Comparison of ENCODE assay signal across 8 cellular contexts in genomic region chr17:64836623-64837017, GRCh38.
DNase-seq lines count a peak whose midpoint lies in the region; ATAC-seq and TF ChIP-seq lines count a peak whose summit lies in the region.
"Not testable (repeated sequence)": the region's sequence is repeated elsewhere in the genome, so short reads cannot be mapped to it uniquely, and the experiment has no call there.

No MANE protein-coding gene starts in this region.

- peak overlapping the region; percentile 54 for H3K4me3 ChIP-seq in NB4 (ENCODE audit: low read depth, low read length)
- peak overlapping the region; percentile 48 to 80 (median 71) for H3K4me3 ChIP-seq in dorsolateral prefrontal cortex
- H3K4me3 ChIP-seq in rectal smooth muscle tissue (ENCODE audit: low read length), result peak overlapping the region; percentile 66

- ATAC-seq in GM19023 (IDR thresholded peaks at IDR 0.05; ENCODE audit: unreplicated experiment) (peak; percentile 39), HG02870 (IDR thresholded peaks at IDR 0.05; ENCODE audit: unreplicated experiment) (peak; percentile 27)

- H3K27ac ChIP-seq in dorsolateral prefrontal cortex, result peak overlapping the region in 48 of 59 donors; percentile 3 to 88 (median 80)
- peak overlapping the region; percentile 64 for H3K27ac ChIP-seq in rectal smooth muscle tissue (ENCODE audit: low read depth, low read length)

- TF ChIP-seq CTCF in NB4 (IDR thresholded peaks at IDR 0.05; ENCODE audit: low read depth, low read length); dorsolateral prefrontal cortex (IDR thresholded peaks at IDR 0.05 in 54 of 56, conservative IDR thresholded peaks at IDR 0.05 in 2 of 56; ENCODE audit: low read depth in 1 of 56, partially characterized antibody in 56 of 56): not testable (repeated sequence)

- not testable (repeated sequence) for H3K27me3 ChIP-seq in dorsolateral prefrontal cortex; rectal smooth muscle tissue (ENCODE audit: control insufficient read depth, insufficient read depth, low read length)

- not testable (repeated sequence) for H3K36me3 ChIP-seq in rectal smooth muscle tissue (ENCODE audit: control insufficient read depth, insufficient read depth, low read length)

- not testable (repeated sequence) for H3K4me1 ChIP-seq in rectal smooth muscle tissue (ENCODE audit: control insufficient read depth, insufficient read depth, low read length)

- in situ Hi-C loops in ACHN (cut with HindIII; ENCODE audit: low pct_ligation_motif_present, low pct_unique_long_range_greater_than_20kb, low sequenced_read_pairs), result not testable (repeated sequence)

- peak overlapping the region; percentile 21 for H3K9ac ChIP-seq in rectal smooth muscle tissue (ENCODE audit: low read length)

- intact Hi-C loops in dorsolateral prefrontal cortex (cut with DNase I), result not testable (repeated sequence)

- DNase-seq in ACHN, result peak; percentile 8
- peak; percentile 14 for DNase-seq in NB4 (ENCODE audit: low read depth)
- peak; percentile 73 for DNase-seq in activated CD8-positive, alpha-beta memory T cell treated with anti-CD3 and anti-CD28 coated beads for 24 hours
- peak in 2 of 10 donors; percentile 19 to 46 for DNase-seq in dorsolateral prefrontal cortex
- peak; percentile 17 for DNase-seq in iPS-NIHi11 (ENCODE audit: low spot score)

- not testable (repeated sequence) for TF ChIP-seq POLR2A in NB4 (IDR thresholded peaks at IDR 0.05; ENCODE audit: extremely low read depth, insufficient read length)
